25 cellular contexts compared by ENCODE assay signal in the genomic region with DNA sequence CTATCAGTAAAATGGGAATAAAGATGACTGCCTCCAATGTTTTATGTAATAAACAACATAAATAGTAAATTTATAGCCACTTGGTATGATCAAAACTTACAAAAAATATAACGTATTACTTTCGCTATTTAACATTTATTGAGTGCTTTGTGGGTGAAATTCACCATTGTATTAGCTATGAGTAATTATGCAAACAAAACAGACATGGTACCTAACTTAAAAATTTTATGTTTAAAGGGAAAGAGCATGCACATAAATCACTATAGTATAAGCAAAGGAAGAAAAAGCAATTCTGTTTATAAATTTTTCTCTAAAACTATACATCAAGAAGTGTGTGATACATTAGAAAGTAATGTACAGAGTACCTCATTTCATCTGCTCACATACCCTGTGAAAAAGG.
"Had no signal": no experiment of that assay in that cellular context is flagged by ENCODE, and none has a peak within 500 bp of the region (broad histone marks: within the 10 kb centered on the region; RNA-seq: fewer than 3 reads in every experiment).

No MANE protein-coding gene starts in this region.

- H3K27me3 ChIP-seq: colonic mucosa, esophagus squamous epithelium, gastrocnemius medialis, heart right ventricle, left lung had no signal

- H3K36me3 Mint-ChIP-seq: mesothelial cell of epicardium, naive B cell had no signal

- DNase-seq: colonic mucosa; cortex of kidney; effector CD8-positive, alpha-beta T cell; effector memory CD8-positive, alpha-beta T cell; endodermal cell; erythroblast; esophagus squamous epithelium; foreskin fibroblast; foreskin melanocyte; gastrocnemius medialis; glutamatergic neuron; head of caudate nucleus; heart right ventricle; hippocampal formation; left cardiac atrium; left lung; left ventricle myocardium superior; lower lobe of right lung; mesenchymal stem cell; mucosa of descending colon; naive B cell had no signal

- H3K9me3 ChIP-seq: colonic mucosa, gastrocnemius medialis, lower lobe of right lung, mucosa of descending colon had no signal

- H3K27me3 Mint-ChIP-seq: dendritic cell treated with granulocyte-macrophage colony-stimulating factor and Interleukin-4, amounts not matched to agents 40 ng/mL and 50 ng/mL, for 4 days; effector memory CD8-positive, alpha-beta T cell; naive B cell had no signal

- H3K36me3 ChIP-seq: colonic mucosa, esophagus squamous epithelium, gastrocnemius medialis, heart right ventricle, left lung, lower lobe of right lung had no signal

- H3K4me1 Mint-ChIP-seq: endodermal cell, naive B cell had no signal

- H3K27ac Mint-ChIP-seq: dendritic cell treated with granulocyte-macrophage colony-stimulating factor and Interleukin-4, amounts not matched to agents 40 ng/mL and 50 ng/mL, for 4 days; effector memory CD8-positive, alpha-beta T cell; endodermal cell; mesothelial cell of epicardium; naive B cell had no signal

- H3K9me3 Mint-ChIP-seq: endodermal cell had no signal

- H3K27ac ChIP-seq: colonic mucosa, epithelial cell of prostate, esophagus squamous epithelium, gastrocnemius medialis, heart right ventricle, left lung, lower lobe of right lung had no signal

- H3K4me1 ChIP-seq: colonic mucosa, esophagus squamous epithelium, gastrocnemius medialis, heart right ventricle, left lung, lower lobe of right lung had no signal

- H3K4me3 ChIP-seq: colonic mucosa, esophagus squamous epithelium, gastrocnemius medialis, heart right ventricle, left lung, lower lobe of right lung, mucosa of descending colon had no signal

- ATAC-seq: effector memory CD8-positive, alpha-beta T cell; esophagus mucosa; gastrocnemius medialis; heart right ventricle; left cardiac atrium; left lung; left ventricle myocardium superior; lower lobe of right lung; mucosa of descending colon had no signal

- H3K4me3 Mint-ChIP-seq: dendritic cell treated with granulocyte-macrophage colony-stimulating factor and Interleukin-4, amounts not matched to agents 40 ng/mL and 50 ng/mL, for 4 days; effector memory CD8-positive, alpha-beta T cell; endodermal cell; mesothelial cell of epicardium; naive B cell had no signal
